Comparison of ENCODE assay signal across 13 cellular contexts in the genomic region with DNA sequence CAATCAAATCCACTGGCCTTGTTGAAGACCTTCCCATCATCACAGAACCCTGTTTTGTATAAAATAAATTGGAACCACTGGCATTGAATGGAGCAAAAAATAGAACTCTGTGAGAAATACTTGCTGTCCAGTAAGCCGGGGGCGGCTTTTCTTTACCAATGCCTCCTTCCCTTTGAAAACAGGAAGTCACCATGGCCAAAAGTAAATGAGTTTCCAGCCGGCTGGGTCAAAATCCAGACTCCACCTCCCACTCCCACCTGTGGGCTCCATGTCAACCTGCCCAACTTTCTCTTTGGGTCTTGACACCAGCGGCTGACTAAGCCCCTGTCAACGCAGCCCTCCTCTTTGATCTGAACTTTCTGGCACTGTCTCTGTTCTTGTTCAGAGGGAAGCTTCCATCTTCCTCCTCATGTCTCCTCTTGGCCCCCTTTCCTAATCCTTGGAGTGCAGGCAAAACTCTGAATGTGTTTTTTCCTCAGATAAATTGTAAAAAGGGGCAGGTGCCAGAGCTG.
"Had no signal": no experiment of that assay in that cellular context is flagged by ENCODE, and none has a peak within 500 bp of the region (broad histone marks: within the 10 kb centered on the region; RNA-seq: fewer than 3 reads in every experiment).

No MANE protein-coding gene starts in this region.

- H3K27me3 Mint-ChIP-seq: activated T-helper 17 cell treated with anti-CD3 and anti-CD28 coated beads, Interleukin-2, amount 50 U/mL, for 72 hours; stimulated activated memory B cell treated with anti-CD40 and anti-IgM and Interleukin-4, amounts not matched to agents 10 μg/mL and 1 μg/mL and 100 μg/mL, for 72 hours had no signal

- H3K4me1 Mint-ChIP-seq: activated T-helper 17 cell treated with anti-CD3 and anti-CD28 coated beads, Interleukin-2, amount 50 U/mL, for 72 hours; immature natural killer cell had no signal

- H3K9me3 Mint-ChIP-seq: activated T-helper 17 cell treated with anti-CD3 and anti-CD28 coated beads, Interleukin-2, amount 50 U/mL, for 72 hours had no signal

- H3K27ac ChIP-seq: dorsolateral prefrontal cortex, gastrocnemius medialis, heart left ventricle, VCaP had no signal

- H3K4me3 Mint-ChIP-seq: activated T-helper 17 cell treated with anti-CD3 and anti-CD28 coated beads, Interleukin-2, amount 50 U/mL, for 72 hours; immature natural killer cell; stimulated activated memory B cell treated with anti-CD40 and anti-IgM and Interleukin-4, amounts not matched to agents 10 μg/mL and 1 μg/mL and 100 μg/mL, for 72 hours had no signal

- H3K27ac Mint-ChIP-seq: activated T-helper 17 cell treated with anti-CD3 and anti-CD28 coated beads, Interleukin-2, amount 50 U/mL, for 72 hours; immature natural killer cell; stimulated activated memory B cell treated with anti-CD40 and anti-IgM and Interleukin-4, amounts not matched to agents 10 μg/mL and 1 μg/mL and 100 μg/mL, for 72 hours had no signal

- DNase-seq: activated CD4-positive, alpha-beta T cell treated with anti-CD3 and anti-CD28 coated beads, Interleukin-2, amount 50 U/mL, for 48 hours; activated naive CD4-positive, alpha-beta T cell treated with Interleukin-2 at 50 U/mL for 16 hours; anterior cingulate cortex; dorsolateral prefrontal cortex; erythroblast; gastrocnemius medialis; heart left ventricle; immature natural killer cell; retina; stimulated activated CD4-positive, alpha-beta T cell treated with anti-CD3 and anti-CD28 coated beads, Interleukin-2, amount 100 ng/mL, for 48 hours had no signal

- H3K36me3 Mint-ChIP-seq: immature natural killer cell; stimulated activated memory B cell treated with anti-CD40 and anti-IgM and Interleukin-4, amounts not matched to agents 10 μg/mL and 1 μg/mL and 100 μg/mL, for 72 hours had no signal

- ATAC-seq: activated T-helper 17 cell treated with anti-CD3 and anti-CD28 coated beads, Interleukin-2, amount 50 U/mL, for 72 hours; gastrocnemius medialis; heart left ventricle; stimulated activated memory B cell treated with anti-CD40 and anti-IgM and Interleukin-4, amounts not matched to agents 10 μg/mL and 1 μg/mL and 100 μg/mL, for 72 hours had no signal
